Comparison of ENCODE assay signal across 8 cellular contexts in genomic region chr6:95354551-95354950, GRCh38.
"Had no signal": no experiment of that assay in that cellular context is flagged by ENCODE, and none has a peak within 500 bp of the region (broad histone marks: within the 10 kb centered on the region; RNA-seq: fewer than 3 reads in every experiment).

No MANE protein-coding gene starts in this region.

- H3K27ac Mint-ChIP-seq: IgD-negative memory B cell had no signal

- H3K4me1 Mint-ChIP-seq: IgD-negative memory B cell had no signal

- H3K9me3 Mint-ChIP-seq: IgD-negative memory B cell had no signal

- H3K27me3 Mint-ChIP-seq: IgD-negative memory B cell had no signal

- H3K4me3 ChIP-seq: GM23248 had no signal

- ATAC-seq: HepG2 had no signal

- H3K4me3 Mint-ChIP-seq: IgD-negative memory B cell had no signal

- H2AFZ ChIP-seq: GM23248 had no signal

- H3K27ac ChIP-seq: GM23248, HL-60 had no signal

- H3K36me3 Mint-ChIP-seq: IgD-negative memory B cell had no signal

- H3K9ac ChIP-seq: GM23248 had no signal

- DNase-seq: GM23248, GOT3, H7, HCEC 1CT, KBM-7 had no signal
